ENCODE assay signal across 9 cellular contexts in the genomic region with DNA sequence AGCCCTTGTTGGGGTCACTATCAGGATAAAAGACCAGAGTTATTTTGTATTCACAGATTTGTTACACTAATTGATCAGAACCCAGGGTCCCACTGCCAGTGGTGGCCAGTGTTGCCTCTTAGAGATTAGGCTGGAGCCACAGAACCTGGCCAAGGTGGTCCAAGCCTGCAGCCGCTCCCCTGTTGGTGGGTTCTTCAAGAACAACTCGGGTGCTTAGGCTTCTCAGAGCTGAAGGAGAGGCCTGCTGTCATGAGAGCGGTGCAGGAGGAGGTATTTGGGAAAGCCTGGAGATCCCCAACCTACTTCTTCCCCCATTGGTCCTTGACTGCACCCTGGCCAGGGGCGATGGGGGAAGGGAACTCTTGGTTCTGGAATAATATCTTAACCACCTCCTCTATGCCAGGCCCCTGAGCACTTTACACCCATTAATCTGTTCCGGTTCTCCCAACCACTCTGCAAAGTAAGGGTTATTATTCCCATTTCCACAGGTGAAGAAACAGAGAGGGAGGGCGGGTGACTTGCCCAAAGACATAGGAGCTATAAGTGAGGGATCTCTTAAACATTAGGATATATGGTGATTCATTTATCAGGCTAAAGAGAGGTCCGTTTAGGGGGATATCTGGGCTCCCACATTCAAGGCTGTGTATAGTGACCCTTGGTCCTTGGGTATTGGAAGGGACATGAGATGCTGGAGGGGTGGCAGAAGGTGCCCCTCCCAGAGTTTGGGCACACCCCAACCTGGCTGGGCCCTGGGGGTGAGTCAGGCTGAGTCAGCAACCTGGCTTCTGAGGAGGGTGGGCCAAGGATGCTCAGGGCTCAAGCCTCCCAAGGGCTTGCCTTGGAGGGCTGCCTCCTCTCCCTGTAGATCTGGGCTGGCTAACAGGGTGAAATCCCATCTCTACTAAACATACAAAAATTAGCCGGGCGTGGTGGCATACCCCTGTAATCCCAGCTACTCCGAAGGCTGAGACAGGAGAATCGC. TPM values are rescaled to one million over a fixed set of nuclear protein-coding genes. Genes with fewer than 3 reads are reported as not detected.
DNase-seq lines count a peak whose midpoint lies in the region; ATAC-seq and TF ChIP-seq lines count a peak whose summit lies in the region.
"Had no signal": no experiment of that assay in that cellular context is flagged by ENCODE, and none has a peak within 500 bp of the region (broad histone marks: within the 10 kb centered on the region; RNA-seq: fewer than 3 reads in every experiment).

No MANE protein-coding gene starts in this region.

- H3K4me2 ChIP-seq in Karpas-422 (ENCODE audit: low read depth, low read length, poor library complexity, severe bottlenecking): peak overlapping the region; percentile 51

- no peaks in the 10 kb centered on the region for H4K20me1 ChIP-seq in Karpas-422 (ENCODE audit: insufficient read depth, low read depth, low read length)

- no peaks in the 10 kb centered on the region for H3K9me2 ChIP-seq in Karpas-422 (replicated peaks; ENCODE audit: insufficient read depth, low read length)

- H3K27ac ChIP-seq in 22Rv1 (peak overlapping the region; percentile 71; the same call in 1 of the 2 replicates), Karpas-422 (ENCODE audit: low read length) (no peak overlapping the region), cingulate gyrus (ENCODE audit: low read depth, low read length) (peak overlapping the region; percentile 19), mucosa of rectum (ENCODE audit: low read depth in 2 of 2, low read length in 2 of 2) (peak overlapping the region; percentile 49 to 65)

- H3K4me3 ChIP-seq in Karpas-422 (ENCODE audit: low read length) (no peak overlapping the region), mucosa of rectum (ENCODE audit: low read length in 2 of 2) (no peak overlapping the region)

- H3K27me3 ChIP-seq in Karpas-422 (ENCODE audit: low read length) (no peaks in the 10 kb centered on the region), mucosa of rectum (ENCODE audit: control insufficient read depth in 2 of 2, insufficient read depth in 2 of 2, low read length in 2 of 2) (peaks cover 23 to 24% of the 10 kb centered on the region in 2 donors)

- H3K36me3 ChIP-seq in Karpas-422 (ENCODE audit: insufficient read depth, low read length): no peaks in the 10 kb centered on the region
- H3K36me3 ChIP-seq in mucosa of rectum (ENCODE audit: control insufficient read depth in 2 of 2, insufficient read depth in 2 of 2, low read length in 2 of 2): no peaks in the 10 kb centered on the region

- no peak overlapping the region for H2AFZ ChIP-seq in Karpas-422 (ENCODE audit: low read length)

- TF ChIP-seq CTCF in 22Rv1 (IDR thresholded peaks at IDR 0.05): no peak

- H3K4me1 ChIP-seq in Karpas-422 (ENCODE audit: low read length) (peaks cover 29% of the 10 kb centered on the region), mucosa of rectum (ENCODE audit: control insufficient read depth in 2 of 2, insufficient read depth in 2 of 2, low read length in 2 of 2) (peaks cover 4 to 9% of the 10 kb centered on the region in 2 donors)

- H3K9me3 ChIP-seq in Karpas-422 (ENCODE audit: low read length) (no peaks in the 10 kb centered on the region), mucosa of rectum (ENCODE audit: control insufficient read depth in 2 of 2, low read length in 2 of 2) (no peaks in the 10 kb centered on the region)

- no peak for ATAC-seq in GM18517 (IDR thresholded peaks at IDR 0.05; ENCODE audit: unreplicated experiment)

- no peaks in the 10 kb centered on the region for H3K79me2 ChIP-seq in Karpas-422 (ENCODE audit: low read length)

- DNase-seq in Karpas-422 (no peak), RKO (ENCODE audit: low spot score) (no peak)
- no peak for DNase-seq in stimulated activated naive CD4-positive, alpha-beta T cell treated with Interleukin-2 at 50 U/mL for 16 hours (lab: John Stamatoyannopoulos, UW)
- no peak for DNase-seq in activated CD4-positive, CD25-positive, alpha-beta regulatory T cell treated with anti-CD3 and anti-CD28 coated beads, Interleukin-2, amount 50 U/mL, for 72 hours

- no peak overlapping the region for H3K9ac ChIP-seq in Karpas-422 (ENCODE audit: low read length)
- no peak overlapping the region for H3K9ac ChIP-seq in mucosa of rectum (ENCODE audit: low read depth in 1 of 2, low read length in 2 of 2)

RNA-seq across cellular contexts. Expression of a gene that starts 5.1 kb away (rescaled TPM):
- not detected in 2 replicates for total RNA-seq in Karpas-422 (2014; rRNA removed; shearing (Covaris generic); ENCODE audit: low replicate concordance)

RNA-seq across cellular contexts. Expression of a gene that starts 14.0 kb away (rescaled TPM):
- total RNA-seq in Karpas-422 (2014; rRNA removed; shearing (Covaris generic); ENCODE audit: low replicate concordance): not detected in 2 replicates

RNA-seq across cellular contexts. Expression of a gene that starts 38.3 kb away (rescaled TPM):
- total RNA-seq in Karpas-422 (2014; rRNA removed; shearing (Covaris generic); ENCODE audit: low replicate concordance): 0.14 TPM in 1 of 2 replicates, not detected in the other
- total RNA-seq: myocyte had no signal
